ENCODE assay signal across 27 cellular contexts in genomic region chr22:42145175-42145574, GRCh38.
"Had no signal": no experiment of that assay in that cellular context is flagged by ENCODE, and none has a peak within 500 bp of the region (broad histone marks: within the 10 kb centered on the region; RNA-seq: fewer than 3 reads in every experiment).

No MANE protein-coding gene starts in this region.

- H3K4me2 ChIP-seq: smooth muscle cell had no signal

- H3K36me3 ChIP-seq: adrenal gland, cardiac muscle cell, colonic mucosa, heart left ventricle, left ventricle myocardium inferior, pancreas, prostate gland, transverse colon had no signal

- H3K27ac ChIP-seq: adrenal gland, body of pancreas, cardiac muscle cell, colonic mucosa, heart left ventricle, left ventricle myocardium inferior, pancreas, prostate gland, testis, transverse colon had no signal

- H3K4me1 ChIP-seq: adrenal gland, body of pancreas, colonic mucosa, heart left ventricle, left ventricle myocardium inferior, pancreas, prostate gland, testis, transverse colon had no signal

- H3K4me3 ChIP-seq: adrenal gland, body of pancreas, cardiac muscle cell, colonic mucosa, heart left ventricle, left ventricle myocardium inferior, pancreas, prostate gland, smooth muscle cell, testis, transverse colon had no signal

- ATAC-seq: activated CD4-positive, alpha-beta T cell treated with anti-CD3 and anti-CD28 coated beads for 36 hours; activated naive CD4-positive, alpha-beta T cell treated with anti-CD3 and anti-CD28 coated beads, Interleukin-2, amount 50 U/mL, for 72 hours; body of pancreas; heart left ventricle; stimulated activated naive CD8-positive, alpha-beta T cell treated with anti-CD3 and anti-CD28 coated beads, Interleukin-15, Interleukin-2, amounts not matched to agents 100 U/mL and 50 U/mL, for 24 hours had no signal

- DNase-seq: activated CD4-positive, alpha-beta T cell treated with anti-CD3 and anti-CD28 coated beads for 36 hours; activated CD4-positive, alpha-beta T cell treated with anti-CD3 and anti-CD28 coated beads, Interleukin-2, amount 50 U/mL, for 4 hours; activated CD4-positive, CD25-positive, alpha-beta regulatory T cell; activated CD8-positive, alpha-beta memory T cell treated with anti-CD3 and anti-CD28 coated beads, Interleukin-2, amount 50 U/mL, for 4 hours; activated naive CD4-positive, alpha-beta T cell; activated T-cell treated with anti-CD3 and anti-CD28 coated beads, Interleukin-2, amount 50 U/mL, for 1 hour; adrenal gland; body of pancreas; cerebellar nuclear complex; colonic mucosa; effector memory CD4-positive, alpha-beta T cell; left ventricle myocardium inferior; mammary epithelial cell; naive B cell; nephron progenitor cell; retina; stimulated activated CD4-positive, alpha-beta T cell treated with anti-CD3 and anti-CD28 coated beads, Interleukin-15, amount 100 ng/mL, for 24 hours; stimulated activated CD4-positive, alpha-beta T cell treated with anti-CD3 and anti-CD28 coated beads, Interleukin-2, amount 100 ng/mL, for 24 hours; stimulated activated naive CD8-positive, alpha-beta T cell treated with anti-CD3 and anti-CD28 coated beads, Interleukin-15, Interleukin-2, amounts not matched to agents 100 U/mL and 50 U/mL, for 24 hours; testis; transverse colon had no signal

- H3K27me3 ChIP-seq: adrenal gland, body of pancreas, cardiac muscle cell, colonic mucosa, heart left ventricle, pancreas, testis, transverse colon had no signal

- H3K9me3 ChIP-seq: adrenal gland, body of pancreas, colonic mucosa, heart left ventricle, left ventricle myocardium inferior, pancreas, prostate gland, testis, transverse colon had no signal
